ENCODE assay signal across 1 cellular context in the genomic region with DNA sequence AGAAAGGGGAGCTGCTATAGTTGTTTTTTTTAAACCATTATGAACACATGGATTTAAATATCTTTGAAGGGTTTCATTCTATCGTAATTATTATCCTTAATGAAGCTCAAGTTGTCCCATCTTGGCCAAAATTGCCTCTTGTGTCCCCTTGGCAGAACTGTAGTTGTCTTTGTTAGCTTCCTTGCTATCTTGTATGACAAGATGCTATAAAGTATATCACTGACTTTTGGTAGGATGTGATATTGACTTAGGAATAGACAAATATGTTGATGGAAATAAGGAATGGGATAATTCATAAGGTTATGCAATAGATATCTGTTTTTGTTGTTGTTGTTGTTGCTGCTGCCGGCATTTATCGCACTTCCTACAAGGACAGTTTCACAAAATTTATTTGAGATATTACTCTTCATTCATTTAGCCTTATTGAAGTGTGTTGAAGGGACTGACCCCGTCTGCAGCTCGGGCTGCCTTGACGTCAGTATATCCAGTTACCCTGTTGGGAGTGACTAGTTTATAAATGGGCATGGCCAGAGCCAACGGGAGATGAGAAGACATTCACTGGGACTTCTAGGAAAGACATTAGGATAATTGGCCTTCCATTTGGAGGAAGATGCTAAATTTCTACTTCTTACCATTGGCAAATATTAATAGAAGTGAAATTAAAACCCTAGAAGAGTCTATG.
TF ChIP-seq lines count a peak whose summit lies in the region.

No MANE protein-coding gene starts in this region.

TF ChIP-seq in HCT116, 20 proteins besides CTCF, POLR2A, EP300 and RAD21:
- TF ChIP-seq, protein P1, sequence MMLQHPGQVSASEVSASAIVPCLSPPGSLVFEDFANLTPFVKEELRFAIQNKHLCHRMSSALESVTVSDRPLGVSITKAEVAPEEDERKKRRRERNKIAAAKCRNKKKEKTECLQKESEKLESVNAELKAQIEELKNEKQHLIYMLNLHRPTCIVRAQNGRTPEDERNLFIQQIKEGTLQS (IDR thresholded peaks at IDR 0.05) = no peak
- TF ChIP-seq CEBPB (IDR thresholded peaks at IDR 0.05; ENCODE audit: low read depth) = no peak
- no peak for TF ChIP-seq SRF (IDR thresholded peaks at IDR 0.05; ENCODE audit: low read depth)
- TF ChIP-seq EZH2phosphoT487 (IDR thresholded peaks at IDR 0.05; ENCODE audit: borderline replicate concordance) = no peak
- TF ChIP-seq POLR2AphosphoS5 (IDR thresholded peaks at IDR 0.05; ENCODE audit: low read depth, low read length) = no peak
- TF ChIP-seq, protein P2, sequence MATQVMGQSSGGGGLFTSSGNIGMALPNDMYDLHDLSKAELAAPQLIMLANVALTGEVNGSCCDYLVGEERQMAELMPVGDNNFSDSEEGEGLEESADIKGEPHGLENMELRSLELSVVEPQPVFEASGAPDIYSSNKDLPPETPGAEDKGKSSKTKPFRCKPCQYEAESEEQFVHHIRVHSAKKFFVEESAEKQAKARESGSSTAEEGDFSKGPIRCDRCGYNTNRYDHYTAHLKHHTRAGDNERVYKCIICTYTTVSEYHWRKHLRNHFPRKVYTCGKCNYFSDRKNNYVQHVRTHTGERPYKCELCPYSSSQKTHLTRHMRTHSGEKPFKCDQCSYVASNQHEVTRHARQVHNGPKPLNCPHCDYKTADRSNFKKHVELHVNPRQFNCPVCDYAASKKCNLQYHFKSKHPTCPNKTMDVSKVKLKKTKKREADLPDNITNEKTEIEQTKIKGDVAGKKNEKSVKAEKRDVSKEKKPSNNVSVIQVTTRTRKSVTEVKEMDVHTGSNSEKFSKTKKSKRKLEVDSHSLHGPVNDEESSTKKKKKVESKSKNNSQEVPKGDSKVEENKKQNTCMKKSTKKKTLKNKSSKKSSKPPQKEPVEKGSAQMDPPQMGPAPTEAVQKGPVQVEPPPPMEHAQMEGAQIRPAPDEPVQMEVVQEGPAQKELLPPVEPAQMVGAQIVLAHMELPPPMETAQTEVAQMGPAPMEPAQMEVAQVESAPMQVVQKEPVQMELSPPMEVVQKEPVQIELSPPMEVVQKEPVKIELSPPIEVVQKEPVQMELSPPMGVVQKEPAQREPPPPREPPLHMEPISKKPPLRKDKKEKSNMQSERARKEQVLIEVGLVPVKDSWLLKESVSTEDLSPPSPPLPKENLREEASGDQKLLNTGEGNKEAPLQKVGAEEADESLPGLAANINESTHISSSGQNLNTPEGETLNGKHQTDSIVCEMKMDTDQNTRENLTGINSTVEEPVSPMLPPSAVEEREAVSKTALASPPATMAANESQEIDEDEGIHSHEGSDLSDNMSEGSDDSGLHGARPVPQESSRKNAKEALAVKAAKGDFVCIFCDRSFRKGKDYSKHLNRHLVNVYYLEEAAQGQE (IDR thresholded peaks at IDR 0.05; ENCODE audit: low read depth) = no peak
- no peak for TF ChIP-seq JUND (IDR thresholded peaks at IDR 0.05)
- no peak for TF ChIP-seq EGR1 (IDR thresholded peaks at IDR 0.05; ENCODE audit: low read depth)
- TF ChIP-seq FOSL1 (IDR thresholded peaks at IDR 0.05; ENCODE audit: low read depth) = no peak
- no peak for TF ChIP-seq TCF7L2 (IDR thresholded peaks at IDR 0.05; ENCODE audit: borderline replicate concordance, extremely low read depth, insufficient read depth, insufficient read length)
